In genomic region chr1:120664373-120665249, GRCh38 we compare ENCODE assay signal across 8 cellular contexts. TPM values are rescaled to one million over a fixed set of nuclear protein-coding genes. Genes with fewer than 3 reads are reported as not detected.
A peak's percentile ranks its signal among the peaks of the same experiment; 100 is the strongest.
DNase-seq lines count a peak whose midpoint lies in the region; ATAC-seq and TF ChIP-seq lines count a peak whose summit lies in the region.
"Not testable (repeated sequence)": the region's sequence is repeated elsewhere in the genome, so short reads cannot be mapped to it uniquely, and the experiment has no call there.

No MANE protein-coding gene starts in this region.

- not testable (repeated sequence) for H2AFZ ChIP-seq in neural progenitor cell (replicated peaks)

- not testable (repeated sequence) for H3K9me3 Mint-ChIP-seq in HFFc6; activated CD4-positive, alpha-beta T cell treated with anti-CD3 and anti-CD28 coated beads for 36 hours (ENCODE audit: low read depth); endodermal cell; neural progenitor cell; stimulated activated effector memory CD8-positive, alpha-beta T cell treated with anti-CD3 and anti-CD28 coated beads, Interleukin-12 subunit alpha, Interleukin-12 subunit beta, amount 100 ng/mL, for 72 hours

- not testable (repeated sequence) for H3K27me3 Mint-ChIP-seq in HFFc6 (ENCODE audit: insufficient read depth); activated CD4-positive, alpha-beta T cell treated with anti-CD3 and anti-CD28 coated beads for 36 hours; endodermal cell (ENCODE audit: insufficient read depth); neural progenitor cell (ENCODE audit: insufficient read depth, low read depth)

- not testable (repeated sequence) for H3K4me1 ChIP-seq in adipocyte (ENCODE audit: control insufficient read depth, insufficient read depth, low read length); endodermal cell (ENCODE audit: control insufficient read depth, insufficient read depth, low read length); neural progenitor cell

- H3K4me3 ChIP-seq in AG04450 (ENCODE audit: low read depth, low read length) (peak overlapping the region; percentile 38), adipocyte (ENCODE audit: low read length) (peak overlapping the region; percentile 70), neural progenitor cell (peak overlapping the region; percentile 43)
- not testable (repeated sequence) for H3K4me3 ChIP-seq in endodermal cell (ENCODE audit: low read length)

- H4K20me1 ChIP-seq in neural progenitor cell (ENCODE audit: low read depth), result not testable (repeated sequence)

- H3K9me3 ChIP-seq in AG04450 (ENCODE audit: control insufficient read depth, insufficient read depth, low read length); adipocyte (ENCODE audit: control insufficient read depth, low read length); endodermal cell (ENCODE audit: control insufficient read depth, low read length); neural progenitor cell (ENCODE audit: low read depth): not testable (repeated sequence)

- POLR2A ChIA-PET in AG04450 (lab: Yijun Ruan, JAX); activated CD4-positive, alpha-beta T cell treated with anti-CD3 and anti-CD28 coated beads for 36 hours (lab: Charles Lee): not testable (repeated sequence)

- not testable (repeated sequence) for TF ChIP-seq CTCF in AG04450 (IDR thresholded peaks at IDR 0.05; ENCODE audit: low read depth, low read length); HFFc6 (IDR thresholded peaks at IDR 0.05); endodermal cell (conservative IDR thresholded peaks at IDR 0.05); neural progenitor cell (IDR thresholded peaks at IDR 0.05)

- H3K4me2 ChIP-seq in neural progenitor cell, result peak overlapping the region; percentile 73

- H3K9ac ChIP-seq in adipocyte (ENCODE audit: low read length), result peak overlapping the region; percentile 58
- H3K9ac ChIP-seq in endodermal cell (ENCODE audit: extremely low read depth, low read length, poor library complexity, severe bottlenecking); neural progenitor cell: not testable (repeated sequence)

- H3K4me3 Mint-ChIP-seq in HFFc6, result peak overlapping the region; percentile 97
- peak overlapping the region; percentile 75 for H3K4me3 Mint-ChIP-seq in activated CD4-positive, alpha-beta T cell treated with anti-CD3 and anti-CD28 coated beads for 36 hours
- H3K4me3 Mint-ChIP-seq in endodermal cell, result peak overlapping the region; percentile 64
- H3K4me3 Mint-ChIP-seq in neural progenitor cell, result peak overlapping the region; percentile 83
- peak overlapping the region; percentile 63 for H3K4me3 Mint-ChIP-seq in stimulated activated effector memory CD8-positive, alpha-beta T cell treated with anti-CD3 and anti-CD28 coated beads, Interleukin-12 subunit alpha, Interleukin-12 subunit beta, amount 100 ng/mL, for 72 hours

- H3K27ac ChIP-seq in AG04450 (ENCODE audit: low read depth, low read length); endodermal cell (ENCODE audit: low read depth, low read length); neural progenitor cell: not testable (repeated sequence)

- not testable (repeated sequence) for H3F3A ChIP-seq in neural progenitor cell (ENCODE audit: low read depth)

- not testable (repeated sequence) for H3K4me1 Mint-ChIP-seq in HFFc6 (ENCODE audit: low read depth); activated CD4-positive, alpha-beta T cell treated with anti-CD3 and anti-CD28 coated beads for 36 hours; endodermal cell; neural progenitor cell; stimulated activated effector memory CD8-positive, alpha-beta T cell treated with anti-CD3 and anti-CD28 coated beads, Interleukin-12 subunit alpha, Interleukin-12 subunit beta, amount 100 ng/mL, for 72 hours

- not testable (repeated sequence) for DNase-seq in AG04450 (ENCODE audit: low read depth, low spot score); HFFc6; activated CD4-positive, alpha-beta T cell treated with anti-CD3 and anti-CD28 coated beads for 36 hours; adipocyte (ENCODE audit: low read depth); endodermal cell; neural progenitor cell (ENCODE audit: low spot score); stimulated activated effector memory CD8-positive, alpha-beta T cell treated with anti-CD3 and anti-CD28 coated beads, Interleukin-12 subunit alpha, Interleukin-12 subunit beta, amount 100 ng/mL, for 72 hours (ENCODE audit: low spot score in 2 of 2)
- DNase-seq in left lobe of liver (ENCODE audit: low spot score), result peak; percentile 35

- H3K27ac Mint-ChIP-seq in HFFc6, result peak overlapping the region; percentile 90
- peak overlapping the region; percentile 69 for H3K27ac Mint-ChIP-seq in activated CD4-positive, alpha-beta T cell treated with anti-CD3 and anti-CD28 coated beads for 36 hours
- H3K27ac Mint-ChIP-seq in endodermal cell, result peak overlapping the region; percentile 66
- not testable (repeated sequence) for H3K27ac Mint-ChIP-seq in neural progenitor cell; stimulated activated effector memory CD8-positive, alpha-beta T cell treated with anti-CD3 and anti-CD28 coated beads, Interleukin-12 subunit alpha, Interleukin-12 subunit beta, amount 100 ng/mL, for 72 hours

- H3K27me3 ChIP-seq in AG04450 (ENCODE audit: control insufficient read depth, insufficient read depth, low read length); adipocyte (replicated peaks; ENCODE audit: control insufficient read depth, insufficient read depth, low read length); endodermal cell (ENCODE audit: control insufficient read depth, insufficient read depth, low read length, poor library complexity, severe bottlenecking); neural progenitor cell: not testable (repeated sequence)

- H3K36me3 ChIP-seq in adipocyte (ENCODE audit: control insufficient read depth, insufficient read depth, low read length, severe bottlenecking); endodermal cell (ENCODE audit: control insufficient read depth, insufficient read depth, low read length); neural progenitor cell: not testable (repeated sequence)

- WGBS in endodermal cell (ENCODE audit: insufficient coverage in 1 of 2, insufficient read length in 1 of 2), 2 experiments, result 10% methylated on average over 5 of the region's 22 CpGs; no CpG with 5 or more reads in 1 of the 2 experiments

- intact Hi-C loops in activated CD4-positive, alpha-beta T cell treated with anti-CD3 and anti-CD28 coated beads for 36 hours (cut with DNase I, micrococcal nuclease), result not testable (repeated sequence)

- CTCF ChIA-PET in AG04450 (lab: Charles Lee); activated CD4-positive, alpha-beta T cell treated with anti-CD3 and anti-CD28 coated beads for 36 hours (lab: Charles Lee): not testable (repeated sequence)

- not testable (repeated sequence) for ATAC-seq in activated CD4-positive, alpha-beta T cell treated with anti-CD3 and anti-CD28 coated beads for 36 hours
- peak; percentile 58 for ATAC-seq in left lobe of liver
- ATAC-seq in stimulated activated effector memory CD8-positive, alpha-beta T cell treated with anti-CD3 and anti-CD28 coated beads, Interleukin-12 subunit alpha, Interleukin-12 subunit beta, amount 100 ng/mL, for 72 hours, result peak; percentile 22

- H3K36me3 Mint-ChIP-seq in HFFc6 (ENCODE audit: low read depth); activated CD4-positive, alpha-beta T cell treated with anti-CD3 and anti-CD28 coated beads for 36 hours (ENCODE audit: low read depth); endodermal cell (ENCODE audit: low read depth); neural progenitor cell; stimulated activated effector memory CD8-positive, alpha-beta T cell treated with anti-CD3 and anti-CD28 coated beads, Interleukin-12 subunit alpha, Interleukin-12 subunit beta, amount 100 ng/mL, for 72 hours: not testable (repeated sequence)

- H3K79me2 ChIP-seq in neural progenitor cell (ENCODE audit: low read depth), result not testable (repeated sequence)

RNA-seq across cellular contexts. Expression of gene NBPF26, which starts 59.1 kb away (rescaled TPM):
- polyA plus RNA-seq in AG04450 (2011; rRNA removed), result 20.4 and 21.6 TPM in 2 replicates
- polyA minus RNA-seq in AG04450 (2011; rRNA and poly(A)+ RNA removed), result 39.8 and 43.2 TPM in 2 replicates
- total RNA-seq in HFFc6 (2021; fragmentation: NEBNext Ultra II Directional; extraction: Animal tissue kit (Norgen Biotek cat#: 25700)), result 10 to 100 TPM; 14.9 to 20.1 (median 17.8) TPM
- total RNA-seq in activated CD4-positive, alpha-beta T cell treated with anti-CD3 and anti-CD28 coated beads for 36 hours, result 10 to 100 TPM; 10.3 to 14.2 TPM
- 10 to 100 TPM; 13.9 to 20.9 TPM for total RNA-seq in endodermal cell
- 15.3 TPM for polyA plus RNA-seq in endodermal cell (2013, experiment 1 of 2)
- 16.4 TPM for polyA plus RNA-seq in endodermal cell (2013, experiment 2 of 2)
- 13.9 TPM for total RNA-seq in left lobe of liver
- total RNA-seq in neural progenitor cell (ENCODE audit: low replicate concordance), result 14.5 and 25.1 TPM in 2 replicates
